Comparison of ENCODE assay signal across 22 cellular contexts in genomic region chr19:40025938-40026596, GRCh38.
"Had no signal": no experiment of that assay in that cellular context is flagged by ENCODE, and none has a peak within 500 bp of the region (broad histone marks: within the 10 kb centered on the region; RNA-seq: fewer than 3 reads in every experiment).

No MANE protein-coding gene starts in this region.

- H3K27me3 ChIP-seq: brain microvascular endothelial cell, dorsolateral prefrontal cortex had no signal

- FAIRE-seq: astrocyte, bronchial epithelial cell had no signal

- H3K4me3 ChIP-seq: coronary artery, dorsolateral prefrontal cortex had no signal

- H3K27ac ChIP-seq: brain microvascular endothelial cell, coronary artery, dorsolateral prefrontal cortex had no signal

- ATAC-seq: activated T-cell treated with anti-CD3 and anti-CD28 coated beads, Interleukin-2, amount 50 U/mL, for 4 hours; esophagus mucosa had no signal

- DNase-seq: activated CD4-positive, alpha-beta memory T cell treated with anti-CD3 and anti-CD28 coated beads, Interleukin-2, amount 10 ng/mL, durations not matched to agents 7 days and 5 days; activated CD4-positive, alpha-beta T cell treated with anti-CD3 and anti-CD28 coated beads for 1 hour; activated CD4-positive, alpha-beta T cell treated with anti-CD3 and anti-CD28 coated beads for 4 hours; activated CD4-positive, alpha-beta T cell treated with anti-CD3 and anti-CD28 coated beads, Interleukin-2, amount 10 ng/mL, durations not matched to agents 7 days and 5 days; activated CD4-positive, alpha-beta T cell treated with anti-CD3 and anti-CD28 coated beads, Interleukin-2, amount 50 U/mL, for 4 hours; activated CD8-positive, alpha-beta memory T cell treated with anti-CD3 and anti-CD28 coated beads, Interleukin-2, amount 50 U/mL, for 48 hours; activated effector memory CD4-positive, alpha-beta T cell treated with anti-CD3 and anti-CD28 coated beads, Interleukin-2, amount 50 U/mL, for 16 hours; activated naive CD4-positive, alpha-beta T cell treated with anti-CD3 and anti-CD28 coated beads for 36 hours; activated naive CD8-positive, alpha-beta T cell treated with anti-CD3 and anti-CD28 coated beads, Interleukin-2, amount 10 ng/mL, durations not matched to agents 7 days and 5 days; activated T-cell treated with anti-CD3 and anti-CD28 coated beads for 4 hours; activated T-cell treated with anti-CD3 and anti-CD28 coated beads, Interleukin-2, amount 50 U/mL, for 4 hours; amniotic stem cell; anterior cingulate cortex; brain microvascular endothelial cell; dorsolateral prefrontal cortex; foreskin fibroblast; head of caudate nucleus; T-helper 2 cell had no signal

- H3K36me3 ChIP-seq: brain microvascular endothelial cell had no signal
